In the genomic region with DNA sequence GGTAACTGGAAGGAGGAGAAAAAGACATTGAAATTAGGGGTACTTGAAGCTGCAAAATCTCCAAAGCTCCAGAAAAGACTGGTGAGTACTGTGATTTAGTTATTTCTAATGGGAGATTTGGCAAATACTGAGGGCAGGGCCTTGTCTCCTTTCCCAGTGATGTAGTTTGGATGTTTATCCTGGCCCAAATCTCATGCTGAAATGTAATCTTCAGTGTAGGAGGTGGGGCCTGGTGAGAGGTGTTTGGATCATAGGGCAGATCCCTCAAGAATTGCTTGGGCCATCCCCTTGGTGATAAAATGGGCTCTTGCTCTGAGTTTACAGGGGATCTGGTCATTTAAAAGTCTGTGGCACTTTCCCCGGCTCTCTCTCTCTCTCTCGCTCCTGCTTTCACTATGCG, we compare ENCODE assay signal across 21 cellular contexts. TPM values are rescaled to one million over a fixed set of nuclear protein-coding genes. Genes with fewer than 3 reads are reported as not detected.
DNase-seq lines count a peak whose midpoint lies in the region; ATAC-seq and TF ChIP-seq lines count a peak whose summit lies in the region.
"Had no signal": no experiment of that assay in that cellular context is flagged by ENCODE, and none has a peak within 500 bp of the region (broad histone marks: within the 10 kb centered on the region; RNA-seq: fewer than 3 reads in every experiment).

No MANE protein-coding gene starts in this region.

- peak overlapping the region; percentile 96 to 98 (median 96) for H3K27ac Mint-ChIP-seq in CD14-positive monocyte
- H3K27ac Mint-ChIP-seq: CD8-positive, alpha-beta T cell; IgD-negative memory B cell had no signal

- no peak overlapping the region for H3K4me3 ChIP-seq in MG63
- no peak overlapping the region for H3K4me3 ChIP-seq in fibroblast of the aortic adventitia (ENCODE audit: low read depth, low read length)
- no peak overlapping the region for H3K4me3 ChIP-seq in mucosa of descending colon
- no peak overlapping the region for H3K4me3 ChIP-seq in dorsolateral prefrontal cortex
- H3K4me3 ChIP-seq: BLaER1, GM12878 had no signal

- no peak overlapping the region for H3K27ac ChIP-seq in dorsolateral prefrontal cortex
- H3K27ac ChIP-seq: BLaER1 had no signal

- TF ChIP-seq CTCF in CD14-positive monocyte (IDR thresholded peaks at IDR 0.05) (no peak), fibroblast of the aortic adventitia (IDR thresholded peaks at IDR 0.05; ENCODE audit: insufficient read depth, low read length) (no peak), mucosa of descending colon (IDR thresholded peaks at IDR 0.05) (no peak), dorsolateral prefrontal cortex (IDR thresholded peaks at IDR 0.05 in 54 of 56, conservative IDR thresholded peaks at IDR 0.05 in 2 of 56; ENCODE audit: low read depth in 1 of 56, partially characterized antibody in 56 of 56) (no peak)

- H3K4me1 ChIP-seq in mucosa of descending colon (ENCODE audit: low read depth), result no peaks in the 10 kb centered on the region

- intact Hi-C loops in CD14-positive monocyte (cut with micrococcal nuclease) (loop anchor here in 1 of 2 donors (10.0 kb wide), 1 partner anchor 45 kb away; the partner anchor contains the start of gene TASL), mucosa of descending colon (cut with DNase I, micrococcal nuclease) (no loop called here), dorsolateral prefrontal cortex (cut with DNase I) (no loop called here)

- H3K9me3 Mint-ChIP-seq in CD14-positive monocyte, result peaks cover 0 to 22% (median 10%) of the 10 kb centered on the region in 7 donors

- peaks cover 2 to 6% of the 10 kb centered on the region in 2 donors for H3K36me3 Mint-ChIP-seq in CD14-positive monocyte
- H3K36me3 Mint-ChIP-seq: CD8-positive, alpha-beta T cell had no signal

- ATAC-seq in mucosa of descending colon (no peak), GM18873 (IDR thresholded peaks at IDR 0.05; ENCODE audit: low FRiP score, unreplicated experiment) (no peak)
- ATAC-seq: CD8-positive, alpha-beta T cell; GM12878; Right ventricle myocardium inferior had no signal

- H3K27me3 Mint-ChIP-seq in CD14-positive monocyte (ENCODE audit: low read depth in 3 of 3), result peaks cover 0 to 7% (median 0%) of the 10 kb centered on the region in 3 donors

- H3K4me3 Mint-ChIP-seq in CD14-positive monocyte, result no peak overlapping the region
- H3K4me3 Mint-ChIP-seq: CD8-positive, alpha-beta T cell; IgD-negative memory B cell had no signal

- no peaks in the 10 kb centered on the region for H3K36me3 ChIP-seq in MG63
- H3K36me3 ChIP-seq in mucosa of descending colon (ENCODE audit: low read depth), result no peaks in the 10 kb centered on the region
- H3K36me3 ChIP-seq: BLaER1 had no signal

- no peak for DNase-seq in CD14-positive monocyte (ENCODE audit: low spot score)
- peak; percentile 41 for DNase-seq in MG63
- peak; percentile 75 for DNase-seq in fibroblast of the aortic adventitia (ENCODE audit: low read depth)
- peak; percentile 34 for DNase-seq in stromal cell of bone marrow (ENCODE audit: low read depth)
- DNase-seq in mucosa of descending colon, result no peak
- DNase-seq in dorsolateral prefrontal cortex, result no peak
- DNase-seq: CD8-positive, alpha-beta T cell; DND-41; GOT3; HCEC 1CT; NCI-H1694; NCI-H2081 treated with DMSO at 0.1 percent for 48 hours; NCI-H2171 treated with DMSO at 0.1 percent for 48 hours; NCI-H524 treated with DMSO at 0.1 percent for 48 hours; OCI-M1 had no signal

- peaks cover 34% of the 10 kb centered on the region for H3K4me1 Mint-ChIP-seq in CD14-positive monocyte
- H3K4me1 Mint-ChIP-seq: IgD-negative memory B cell had no signal

- H3K9me3 ChIP-seq in MG63, result no peaks in the 10 kb centered on the region
- no peaks in the 10 kb centered on the region for H3K9me3 ChIP-seq in mucosa of descending colon

- H3K27me3 ChIP-seq in MG63, result no peaks in the 10 kb centered on the region
- peaks cover 0 to 28% (median 0%) of the 10 kb centered on the region in 45 donors for H3K27me3 ChIP-seq in dorsolateral prefrontal cortex
- H3K27me3 ChIP-seq: BLaER1 had no signal

RNA-seq across cellular contexts. Expression of gene GK, which starts 33.1 kb away (rescaled TPM):
- 10 to 100 TPM; 41.0 to 51.9 TPM for polyA plus RNA-seq in CD14-positive monocyte
- total RNA-seq in MG63 (2014; rRNA removed; shearing (Covaris generic); ENCODE audit: low replicate concordance), result 4.1 and 5.5 TPM in 2 replicates
- total RNA-seq in fibroblast of the aortic adventitia (ENCODE audit: low replicate concordance) (8.6 and 17.7 TPM in 2 replicates), mucosa of descending colon (10 to 100 TPM; 25.3 to 53.5 (median 32.2) TPM), dorsolateral prefrontal cortex (10 to 100 TPM in 116 of 120 experiments, 1 to 10 TPM in 4; 8.2 to 30.1 (median 15.9) TPM)

RNA-seq across cellular contexts. Expression of gene TASL, which starts 42.6 kb away (rescaled TPM):
- 10 to 100 TPM; 22.2 to 28.7 TPM for polyA plus RNA-seq in CD14-positive monocyte
- total RNA-seq in MG63 (2014; rRNA removed; shearing (Covaris generic); ENCODE audit: low replicate concordance), result not detected in 2 replicates
- not detected in 2 replicates for total RNA-seq in fibroblast of the aortic adventitia (ENCODE audit: low replicate concordance)
- total RNA-seq in mucosa of descending colon, result 1 to 10 TPM in 2 of 3 donors, under 1 TPM in 1; 0.67 to 1.1 (median 1.1) TPM
- 1 to 10 TPM in 50 of 120 experiments, under 1 TPM in 65, not detected in 5; 0.23 to 3.2 (median 0.90) TPM for total RNA-seq in dorsolateral prefrontal cortex
- total RNA-seq: A673 had no signal

Comparison
In these comparisons a context has a peak if more than half of its experiments do, and no peak if none do; other contexts are left out.
1. DNase-seq: peak in MG63 (single experiment), fibroblast of the aortic adventitia (single experiment) and stromal cell of bone marrow (single experiment); none in CD14-positive monocyte (single experiment), mucosa of descending colon (0 of 3) and dorsolateral prefrontal cortex (0 of 10).